Comparison of ENCODE assay signal across 10 cellular contexts in the genomic region with DNA sequence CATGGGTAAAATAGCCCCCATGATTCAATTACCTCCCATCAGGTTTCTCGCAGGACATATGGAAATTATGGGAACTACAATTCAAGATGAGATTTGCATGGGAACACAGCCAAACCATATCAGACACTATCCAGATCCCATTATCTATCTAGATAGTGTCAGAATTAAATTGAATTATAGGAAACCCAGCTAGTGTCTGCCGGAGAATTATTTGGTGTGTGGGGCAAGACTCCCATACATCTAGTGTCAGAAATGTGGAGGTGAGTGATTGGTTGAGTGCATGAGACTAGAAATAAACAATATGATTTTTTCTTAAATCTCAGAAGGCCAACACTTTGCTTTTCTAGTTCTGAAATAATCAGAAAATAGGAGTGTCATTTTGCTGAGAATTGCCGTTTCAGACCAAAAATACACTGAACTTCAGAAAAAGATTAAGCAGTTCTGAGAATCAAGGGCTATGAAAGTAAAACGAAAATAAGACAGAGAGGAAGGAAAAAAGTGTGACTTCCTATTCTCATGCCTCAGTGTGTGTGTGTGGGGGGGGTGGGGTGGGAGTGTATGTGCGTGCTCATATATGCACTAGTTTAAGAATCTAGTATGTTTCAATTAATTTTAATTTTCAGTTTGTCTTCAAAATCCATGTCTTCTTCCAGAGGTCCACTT. TPM values are rescaled to one million over a fixed set of nuclear protein-coding genes. Genes with fewer than 3 reads are reported as not detected.
DNase-seq lines count a peak whose midpoint lies in the region; ATAC-seq, FAIRE-seq and TF ChIP-seq lines count a peak whose summit lies in the region.
"Had no signal": no experiment of that assay in that cellular context is flagged by ENCODE, and none has a peak within 500 bp of the region (broad histone marks: within the 10 kb centered on the region; RNA-seq: fewer than 3 reads in every experiment).

No MANE protein-coding gene starts in this region.

- H3K27me3 ChIP-seq in WERI-Rb-1 (ENCODE audit: insufficient read depth, low read depth, severe bottlenecking), result no peaks in the 10 kb centered on the region
- H3K27me3 ChIP-seq: MG63, pancreas had no signal

- ATAC-seq in GM19397 (IDR thresholded peaks at IDR 0.05; ENCODE audit: unreplicated experiment), result peak; percentile 42
- peak; percentile 58 for ATAC-seq in HG03342 (IDR thresholded peaks at IDR 0.05; ENCODE audit: unreplicated experiment)
- peak; percentile 90 for ATAC-seq in central memory CD8-positive, alpha-beta T cell (replicated peaks; ENCODE audit: extremely low read depth, poor library complexity, severe bottlenecking)
- ATAC-seq: pancreas had no signal

- peaks cover 46% of the 10 kb centered on the region for H3K4me1 Mint-ChIP-seq in central memory CD8-positive, alpha-beta T cell
- H3K4me1 Mint-ChIP-seq in CD14-positive monocyte, result peaks cover 19% of the 10 kb centered on the region

- DNase-seq in GM12891 (ENCODE audit: insufficient read length, low spot score) (no peak), CD14-positive monocyte (ENCODE audit: low spot score) (no peak), DMS 273 (lab: John Stamatoyannopoulos, UW; ENCODE audit: unreplicated experiment) (no peak), WERI-Rb-1 (no peak), AG08396 (ENCODE audit: low spot score) (no peak)
- no peak for DNase-seq in central memory CD8-positive, alpha-beta T cell (ENCODE audit: low spot score in 2 of 2)
- DNase-seq: MG63, pancreas had no signal

- no peak for TF ChIP-seq CTCF in CD14-positive monocyte (IDR thresholded peaks at IDR 0.05)
- no peak for TF ChIP-seq CTCF in WERI-Rb-1 (IDR thresholded peaks at IDR 0.05; ENCODE audit: low read depth, low read length)

- H3K27me3 Mint-ChIP-seq in central memory CD8-positive, alpha-beta T cell, result no peaks in the 10 kb centered on the region
- H3K27me3 Mint-ChIP-seq in CD14-positive monocyte (ENCODE audit: low read depth in 3 of 3), result no peaks in the 10 kb centered on the region

- no peak overlapping the region for H3K4me3 ChIP-seq in WERI-Rb-1 (ENCODE audit: low read depth, low read length)
- H3K4me3 ChIP-seq: MG63, pancreas had no signal

- H3K4me3 Mint-ChIP-seq in central memory CD8-positive, alpha-beta T cell, result peak overlapping the region; percentile 73
- H3K4me3 Mint-ChIP-seq in CD14-positive monocyte, result peak overlapping the region in 1 of 2 donors; percentile 71

- H3K9me3 ChIP-seq in WERI-Rb-1 (ENCODE audit: severe bottlenecking), result no peaks in the 10 kb centered on the region
- H3K9me3 ChIP-seq: MG63, pancreas had no signal

- peak overlapping the region; percentile 92 for H3K27ac Mint-ChIP-seq in central memory CD8-positive, alpha-beta T cell (ENCODE audit: low read depth)
- H3K27ac Mint-ChIP-seq in CD14-positive monocyte, result peak overlapping the region in 2 of 7 donors; percentile 47 to 62

- TF ChIP-seq POLR2A in GM12891 (IDR thresholded peaks at IDR 0.05; ENCODE audit: low read depth, low read length), result no peak

- intact Hi-C loops in CD14-positive monocyte (cut with micrococcal nuclease), result no loop called here

- H3K36me3 Mint-ChIP-seq in central memory CD8-positive, alpha-beta T cell (ENCODE audit: insufficient read depth), result peaks cover 2% of the 10 kb centered on the region
- H3K36me3 Mint-ChIP-seq in CD14-positive monocyte, result no peaks in the 10 kb centered on the region

- H3K27ac ChIP-seq in WERI-Rb-1, result no peak overlapping the region
- H3K27ac ChIP-seq: pancreas had no signal

- no peaks in the 10 kb centered on the region for H3K9me3 Mint-ChIP-seq in central memory CD8-positive, alpha-beta T cell
- H3K9me3 Mint-ChIP-seq in CD14-positive monocyte, result peaks cover 0 to 6% (median 3%) of the 10 kb centered on the region in 7 donors

- FAIRE-seq in GM12891 (lab: Jason Lieb, UNC), result peak; percentile 40
- FAIRE-seq: pancreas had no signal

- no peaks in the 10 kb centered on the region for H3K36me3 ChIP-seq in WERI-Rb-1
- H3K36me3 ChIP-seq: MG63, pancreas had no signal

TF ChIP-seq in GM12891, 5 proteins besides CTCF, POLR2A, EP300 and RAD21:
- no peak for TF ChIP-seq TAF1 (IDR thresholded peaks at IDR 0.05; ENCODE audit: low read depth, low read length)
- no peak for TF ChIP-seq PAX5 (IDR thresholded peaks at IDR 0.05; ENCODE audit: insufficient read depth, low read length, severe bottlenecking)
- TF ChIP-seq POLR2AphosphoS5 (IDR thresholded peaks at IDR 0.05; ENCODE audit: low read depth, low read length), result no peak
- no peak; the same call in 1 of the 2 replicates for TF ChIP-seq SPI1 (IDR thresholded peaks at IDR 0.05; ENCODE audit: low read depth, low read length)
- no peak for TF ChIP-seq POU2F2 (IDR thresholded peaks at IDR 0.05; ENCODE audit: low read depth, low read length)

RNA-seq across cellular contexts. Expression of gene CASP12, which starts 21.3 kb away (rescaled TPM):
- polyA plus RNA-seq in GM12891 (2012; ENCODE audit: low read depth, missing spikeins), result 0.06 TPM
- polyA plus RNA-seq in CD14-positive monocyte, result not detected
